Comparison of ENCODE assay signal across 18 cellular contexts in the genomic region with DNA sequence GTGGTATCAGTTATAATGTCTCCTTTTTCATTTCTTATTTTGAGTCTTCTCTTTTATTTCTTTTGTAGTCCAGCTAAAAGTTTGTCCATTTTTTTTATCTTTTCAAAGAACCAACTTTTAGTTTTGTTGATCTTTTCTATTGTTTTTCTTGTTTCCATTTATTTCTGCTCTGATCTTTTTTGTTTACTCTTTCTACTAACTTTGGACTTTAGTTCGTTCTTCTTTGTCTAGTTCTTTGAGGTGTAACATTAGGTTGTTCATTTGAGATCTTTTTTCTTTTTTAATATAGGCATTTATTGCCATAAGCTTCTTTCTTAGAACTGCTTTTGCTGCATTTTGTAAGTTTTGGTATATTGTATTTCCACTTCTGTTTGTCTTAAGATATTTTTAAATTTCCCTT. TPM values are rescaled to one million over a fixed set of nuclear protein-coding genes. Genes with fewer than 3 reads are reported as not detected.
A peak's percentile ranks its signal among the peaks of the same experiment; 100 is the strongest.
DNase-seq lines count a peak whose midpoint lies in the region; ATAC-seq, FAIRE-seq and TF ChIP-seq lines count a peak whose summit lies in the region.
"Had no signal": no experiment of that assay in that cellular context is flagged by ENCODE, and none has a peak within 500 bp of the region (broad histone marks: within the 10 kb centered on the region; RNA-seq: fewer than 3 reads in every experiment).

No MANE protein-coding gene starts in this region.

- H3K9me3 Mint-ChIP-seq in activated T-helper 17 cell treated with anti-CD3 and anti-CD28 coated beads, Interleukin-2, amount 50 U/mL, for 72 hours = peaks cover 5% of the 10 kb centered on the region
- H3K9me3 Mint-ChIP-seq in immature natural killer cell (peaks cover 1 to 13% (median 11%) of the 10 kb centered on the region in 6 donors), natural killer cell (peaks cover 0 to 3% of the 10 kb centered on the region in 2 donors)

- H3K4me3 Mint-ChIP-seq in activated T-helper 17 cell treated with anti-CD3 and anti-CD28 coated beads, Interleukin-2, amount 50 U/mL, for 72 hours = peak overlapping the region; percentile 9
- peak overlapping the region in 1 of 5 donors; percentile 6 for H3K4me3 Mint-ChIP-seq in immature natural killer cell
- H3K4me3 Mint-ChIP-seq in natural killer cell = no peak overlapping the region

- no peak for TF ChIP-seq CTCF in natural killer cell (IDR thresholded peaks at IDR 0.05)

- H3K36me3 Mint-ChIP-seq in activated T-helper 17 cell treated with anti-CD3 and anti-CD28 coated beads, Interleukin-2, amount 50 U/mL, for 72 hours (ENCODE audit: low read depth) = peaks cover 91% of the 10 kb centered on the region
- H3K36me3 Mint-ChIP-seq in immature natural killer cell (peaks cover 41 to 60% (median 42%) of the 10 kb centered on the region in 3 donors), natural killer cell (peaks cover 22% of the 10 kb centered on the region)

- intact Hi-C loops in natural killer cell (cut with micrococcal nuclease) = no loop called here

- DNase-seq in immature natural killer cell (no peak), natural killer cell (no peak), DMS79 treated with DMSO at 0.1 percent for 48 hours (lab: John Stamatoyannopoulos, UW) (no peak), NCI-H146 treated with DMSO at 0.1 percent for 48 hours (lab: John Stamatoyannopoulos, UW; ENCODE audit: unreplicated experiment) (no peak), SK-N-DZ (ENCODE audit: low spot score) (no peak)
- no peak for DNase-seq in stimulated activated naive CD4-positive, alpha-beta T cell (lab: John Stamatoyannopoulos, UW)
- DNase-seq: BE2C, MG63, NCI-H1048, NCI-H1436, NCI-H1930, NCI-H2227 treated with DMSO at 0.1 percent for 48 hours, NCI-H510A, SIG-M5 had no signal

- H3K27ac Mint-ChIP-seq in activated T-helper 17 cell treated with anti-CD3 and anti-CD28 coated beads, Interleukin-2, amount 50 U/mL, for 72 hours = peak overlapping the region; percentile 21
- H3K27ac Mint-ChIP-seq in immature natural killer cell (peak overlapping the region; percentile 5 to 85 (median 77)), natural killer cell (peak overlapping the region; percentile 52 to 74)

- no peak for ATAC-seq in activated T-helper 17 cell treated with anti-CD3 and anti-CD28 coated beads, Interleukin-2, amount 50 U/mL, for 72 hours (replicated peaks)
- no peak for ATAC-seq in natural killer cell
- ATAC-seq: A549 had no signal

- FAIRE-seq in A204.1 (lab: Jason Lieb, UNC) = peak; percentile 11
- FAIRE-seq: A549, H54 had no signal

- H3K27me3 Mint-ChIP-seq in activated T-helper 17 cell treated with anti-CD3 and anti-CD28 coated beads, Interleukin-2, amount 50 U/mL, for 72 hours = no peaks in the 10 kb centered on the region
- H3K27me3 Mint-ChIP-seq in immature natural killer cell (ENCODE audit: low read depth in 3 of 3) (peaks cover 0 to 2% (median 0%) of the 10 kb centered on the region in 3 donors), natural killer cell (ENCODE audit: low read depth in 2 of 2) (no peaks in the 10 kb centered on the region)

- H3K4me1 Mint-ChIP-seq in activated T-helper 17 cell treated with anti-CD3 and anti-CD28 coated beads, Interleukin-2, amount 50 U/mL, for 72 hours = peaks cover 33% of the 10 kb centered on the region
- H3K4me1 Mint-ChIP-seq in immature natural killer cell (peaks cover 35 to 76% of the 10 kb centered on the region in 2 donors), natural killer cell (peaks cover 60 to 64% of the 10 kb centered on the region in 2 donors)

RNA-seq across cellular contexts. Expression of a gene that starts 51.1 kb away (rescaled TPM):
- 100 to 1,000 TPM; 109 to 143 TPM for total RNA-seq in activated T-helper 17 cell treated with anti-CD3 and anti-CD28 coated beads, Interleukin-2, amount 50 U/mL, for 72 hours
- 10 to 100 TPM in 1 of 3 donors, 1 to 10 TPM in 2; 2.5 to 12.0 (median 5.8) TPM for polyA plus RNA-seq in immature natural killer cell
- 100 to 1,000 TPM; 132 to 156 (median 146) TPM for total RNA-seq in natural killer cell
- 4.2 and 5.1 TPM in 2 replicates for polyA plus RNA-seq in SK-N-DZ (2014; cell fraction: cytosol; rRNA removed)
- 12.2 and 18.5 TPM in 2 replicates for polyA plus RNA-seq in SK-N-DZ (2014; cell fraction: nucleus; rRNA removed)

Comparison
In these comparisons a context has a peak if more than half of its experiments do, and no peak if none do; other contexts are left out.
1. H3K27ac Mint-ChIP-seq: peak in every context shown above with its lines; median percentile 77 in immature natural killer cell; 63 in natural killer cell; 21 in activated T-helper 17 cell treated with anti-CD3 and anti-CD28 coated beads, Interleukin-2, amount 50 U/mL, for 72 hours.